8 cellular contexts compared by ENCODE assay signal in the genomic region with DNA sequence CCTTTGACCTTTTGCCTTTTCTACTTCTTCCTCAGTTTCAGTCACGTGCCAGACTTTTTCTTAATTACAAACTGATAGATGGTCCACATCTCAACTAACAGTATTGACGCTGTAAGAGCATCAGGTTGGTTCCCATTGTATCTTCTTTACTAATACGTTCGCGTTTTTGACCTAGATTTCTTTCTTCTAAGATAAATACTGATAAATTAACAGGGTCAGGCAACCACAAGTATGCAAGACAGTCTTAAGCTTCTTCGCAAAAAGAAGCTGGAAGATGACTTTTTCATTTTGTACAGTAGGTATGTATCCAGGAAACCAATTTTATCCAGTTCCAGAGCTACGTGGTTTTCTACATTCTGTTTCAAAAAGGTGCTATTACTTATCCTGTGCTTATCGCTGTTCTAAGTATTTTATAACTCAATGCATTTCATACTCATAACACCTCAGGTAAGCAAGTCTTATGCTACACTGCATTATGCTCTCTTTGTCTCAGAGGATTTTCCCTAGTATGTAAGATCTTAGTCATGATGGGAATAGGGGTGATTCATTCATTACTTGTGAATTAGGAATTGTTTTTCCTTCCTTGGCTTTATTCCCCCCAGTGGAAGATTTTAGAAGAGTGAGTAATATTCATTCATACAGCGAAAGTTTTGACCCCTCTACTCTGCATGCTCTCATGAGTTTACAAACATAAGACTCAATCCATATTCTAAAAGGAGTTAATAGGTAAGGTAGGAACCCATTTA. TPM values are rescaled to one million over a fixed set of nuclear protein-coding genes. Genes with fewer than 3 reads are reported as not detected.
A peak's percentile ranks its signal among the peaks of the same experiment; 100 is the strongest.
DNase-seq lines count a peak whose midpoint lies in the region; ATAC-seq and TF ChIP-seq lines count a peak whose summit lies in the region.

No MANE protein-coding gene starts in this region.

- H3K36me3 ChIP-seq in BLaER1: no peaks in the 10 kb centered on the region; the same call in 1 of the 2 replicates
- H3K36me3 ChIP-seq in HUES64 (ENCODE audit: insufficient read depth, low read length): peaks cover 28% of the 10 kb centered on the region
- no peaks in the 10 kb centered on the region for H3K36me3 ChIP-seq in body of pancreas (replicated peaks in 1 of 2; ENCODE audit: insufficient read depth in 1 of 2, low read depth in 2 of 2)
- H3K36me3 ChIP-seq in lung (ENCODE audit: control insufficient read depth in 2 of 2, insufficient read depth in 2 of 2, low read length in 2 of 2): no peaks in the 10 kb centered on the region
- no peaks in the 10 kb centered on the region for H3K36me3 ChIP-seq in urinary bladder (ENCODE audit: insufficient read depth)

- H3K9ac ChIP-seq in BLaER1 (peak overlapping the region; percentile 88), HUES64 (ENCODE audit: low read depth, low read length) (peak overlapping the region; percentile 91)

- peak overlapping the region; percentile 85 for H3K4me2 ChIP-seq in BLaER1

- intact Hi-C loops in body of pancreas (cut with DNase I): no loop called here

- H3K27me3 ChIP-seq in BLaER1 (no peaks in the 10 kb centered on the region), HUES64 (ENCODE audit: insufficient read depth, low read length) (no peaks in the 10 kb centered on the region), body of pancreas (no peaks in the 10 kb centered on the region), lung (ENCODE audit: control insufficient read depth, insufficient read depth) (no peaks in the 10 kb centered on the region)

- H3K9me3 ChIP-seq in BLaER1 (no peaks in the 10 kb centered on the region), HUES64 (ENCODE audit: insufficient read depth, low read depth, low read length) (no peaks in the 10 kb centered on the region), body of pancreas (no peaks in the 10 kb centered on the region), lung (ENCODE audit: control insufficient read depth in 2 of 2, insufficient read depth in 1 of 2, low read length in 1 of 2) (no peaks in the 10 kb centered on the region)

- DNase-seq in body of pancreas (no peak), lung (ENCODE audit: low spot score) (no peak)

- WGBS in HUES64: 49% methylated on average over 8 of the region's 9 CpGs
- 28 to 41% methylated on average over 9 of the region's 9 CpGs for WGBS in body of pancreas, 2 donors
- 47 to 56% methylated on average over 9 of the region's 9 CpGs for WGBS in lung, 2 donors
- 42% methylated on average over 9 of the region's 9 CpGs for WGBS in urinary bladder

- H3K27ac ChIP-seq in BLaER1: peak overlapping the region; percentile 80
- no peak overlapping the region for H3K27ac ChIP-seq in HUES64 (ENCODE audit: low read depth, low read length)
- H3K27ac ChIP-seq in body of pancreas: peak overlapping the region; percentile 92 to 96 (median 96)
- H3K27ac ChIP-seq in lung (ENCODE audit: low read depth in 1 of 2, low read length in 1 of 2): peak overlapping the region in 1 of 2 donors; percentile 93
- H3K27ac ChIP-seq in urinary bladder (ENCODE audit: low read depth): no peak overlapping the region

- H4K20me1 ChIP-seq in BLaER1: peaks cover 16% of the 10 kb centered on the region; the same call in 1 of the 2 replicates

- peaks cover 40% of the 10 kb centered on the region for H3K4me1 ChIP-seq in BLaER1
- H3K4me1 ChIP-seq in HUES64 (ENCODE audit: insufficient read depth, low read length): peaks cover 7% of the 10 kb centered on the region; the same call in 1 of the 2 replicates
- peaks cover 42% of the 10 kb centered on the region for H3K4me1 ChIP-seq in body of pancreas
- H3K4me1 ChIP-seq in lung (ENCODE audit: control insufficient read depth in 2 of 2, insufficient read depth in 2 of 2, low read length in 2 of 2): peaks cover 0 to 24% of the 10 kb centered on the region in 2 donors
- H3K4me1 ChIP-seq in urinary bladder (ENCODE audit: insufficient read depth): no peaks in the 10 kb centered on the region

- TF ChIP-seq CTCF in body of pancreas (IDR thresholded peaks at IDR 0.05) (no peak), lung (IDR thresholded peaks at IDR 0.05; ENCODE audit: control extremely low read depth, extremely low read depth) (no peak)

- peak overlapping the region; percentile 82 for H3K4me3 ChIP-seq in BLaER1
- H3K4me3 ChIP-seq in HUES64 (ENCODE audit: low read length): peak overlapping the region; percentile 87
- H3K4me3 ChIP-seq in body of pancreas: peak overlapping the region in 1 of 2 donors; percentile 80
- H3K4me3 ChIP-seq in lung: peak overlapping the region; percentile 98
- peak overlapping the region; percentile 100 for H3K4me3 ChIP-seq in urinary bladder (ENCODE audit: low read depth, low read length)

- ATAC-seq in body of pancreas: no peak
- no peak for ATAC-seq in lung (ENCODE audit: insufficient read depth, low FRiP score)
- ATAC-seq in GM21723 (IDR thresholded peaks at IDR 0.05; ENCODE audit: unreplicated experiment): no peak
- ATAC-seq in GM18502 (IDR thresholded peaks at IDR 0.05; ENCODE audit: poor library complexity, unreplicated experiment): no peak
- ATAC-seq in GM18873 (IDR thresholded peaks at IDR 0.05; ENCODE audit: low FRiP score, unreplicated experiment): no peak

- no peak for TF ChIP-seq POLR2A in body of pancreas (IDR thresholded peaks at IDR 0.05)

RNA-seq across cellular contexts. Expression of gene DUS4L, which starts 1.0 kb away (rescaled TPM):
- polyA plus RNA-seq in HUES64 (2013, experiment 1 of 2): 10.7 TPM
- 10.0 TPM for polyA plus RNA-seq in HUES64 (2013, experiment 2 of 2)
- total RNA-seq in body of pancreas (1 to 10 TPM; 6.9 to 7.5 TPM), lung (10 to 100 TPM in 1 of 2 donors, 1 to 10 TPM in 1; 6.4 to 14.8 TPM), urinary bladder (16.8 TPM)
- polyA plus RNA-seq in lung (1 to 10 TPM; 3.5 TPM), urinary bladder (4.8 TPM)

RNA-seq across cellular contexts. Expression of gene COG5, which starts 1.0 kb away (rescaled TPM):
- 9.6 TPM for polyA plus RNA-seq in HUES64 (2013, experiment 1 of 2)
- 16.2 TPM for polyA plus RNA-seq in HUES64 (2013, experiment 2 of 2)
- total RNA-seq in body of pancreas (100 to 1,000 TPM in 1 of 2 donors, 10 to 100 TPM in 1; 50.1 to 102 TPM), lung (100 to 1,000 TPM in 1 of 2 donors, 10 to 100 TPM in 1; 39.9 to 101 TPM), urinary bladder (79.4 TPM)
- polyA plus RNA-seq in lung (10 to 100 TPM in 1 of 2 donors, 1 to 10 TPM in 1; 5.6 to 14.5 TPM), urinary bladder (15.4 TPM)

RNA-seq across cellular contexts. Expression of gene BCAP29, which starts 15.3 kb away (rescaled TPM):
- polyA plus RNA-seq in HUES64 (2013, experiment 1 of 2): 17.3 TPM
- polyA plus RNA-seq in HUES64 (2013, experiment 2 of 2): 23.1 TPM
- total RNA-seq in body of pancreas (10 to 100 TPM; 20.8 to 37.9 TPM), lung (100 to 1,000 TPM in 1 of 2 donors, 10 to 100 TPM in 1; 49.0 to 109 TPM), urinary bladder (103 TPM)
- polyA plus RNA-seq in lung (10 to 100 TPM; 49.9 to 51.0 TPM), urinary bladder (46.7 TPM)

Comparison
In these comparisons a context has a peak if more than half of its experiments do, and no peak if none do; other contexts are left out.
1. H3K27ac ChIP-seq: peak in BLaER1 (single experiment) and body of pancreas (4 of 4); none in HUES64 (single experiment) and urinary bladder (single experiment).